Comparison of ENCODE assay signal across 24 cellular contexts in genomic region chr7:38385682-38386081, GRCh38.
A peak's percentile ranks its signal among the peaks of the same experiment; 100 is the strongest.
DNase-seq lines count a peak whose midpoint lies in the region; ATAC-seq, FAIRE-seq and TF ChIP-seq lines count a peak whose summit lies in the region.
"Had no signal": no experiment of that assay in that cellular context is flagged by ENCODE, and none has a peak within 500 bp of the region (broad histone marks: within the 10 kb centered on the region; RNA-seq: fewer than 3 reads in every experiment).

No MANE protein-coding gene starts in this region.

- no TSS peak for BruUV-seq in endothelial cell of umbilical vein (replicated peaks; lab: Mats Ljungman, UMichigan)

- no peak for TF ChIP-seq CTCF in endothelial cell of umbilical vein (IDR thresholded peaks at IDR 0.05; ENCODE audit: extremely low read depth in 1 of 2, insufficient read depth in 1 of 2, low read depth in 1 of 2, low read length in 2 of 2)

- H3K27me3 ChIP-seq in endothelial cell of umbilical vein (ENCODE audit: control insufficient read depth in 2 of 2, insufficient read depth in 2 of 2, low read length in 2 of 2), result no peaks in the 10 kb centered on the region
- H3K27me3 ChIP-seq: BLaER1 treated with 17β-estradiol and CSF1 and Interleukin-3, amounts not matched to agents 10 nM and 100 nM had no signal

- H3K27me3 Mint-ChIP-seq in activated T-helper 17 cell treated with anti-CD3 and anti-CD28 coated beads, Interleukin-2, amount 50 U/mL, for 72 hours, result no peaks in the 10 kb centered on the region
- H3K27me3 Mint-ChIP-seq: B cell; CD4-positive, alpha-beta T cell had no signal

- POLR2A ChIA-PET in endothelial cell of umbilical vein (lab: Charles Lee), result no interaction called here

- peaks cover 55% of the 10 kb centered on the region for H3K4me1 ChIP-seq in endothelial cell of umbilical vein (ENCODE audit: control insufficient read depth, extremely low read depth, insufficient read depth, low read length)
- H3K4me1 ChIP-seq: A549, Caco-2 had no signal

- CTCF ChIA-PET in endothelial cell of umbilical vein (lab: Charles Lee), result interaction anchor here (0.9 to 9.7 kb wide), 6 partner anchors 8 to 50 kb away, joined by 3 to 111 read pairs (median 17); no protein-coding TSS in a partner anchor

- intact Hi-C loops in endothelial cell of umbilical vein (cut with micrococcal nuclease), result loop anchor here (1.0 to 5.0 kb wide), 2 partner anchors 15 to 172 kb away; no protein-coding TSS in a partner anchor

- no peak overlapping the region for H3K4me3 ChIP-seq in endothelial cell of umbilical vein (replicated peaks in 1 of 3; ENCODE audit: insufficient read depth in 1 of 3, low read depth in 1 of 3, low read length in 3 of 3)
- H3K4me3 ChIP-seq: A549; BLaER1 treated with 17β-estradiol and CSF1 and Interleukin-3, amounts not matched to agents 10 nM and 100 nM had no signal

- no peaks in the 10 kb centered on the region for H3K36me3 Mint-ChIP-seq in activated T-helper 17 cell treated with anti-CD3 and anti-CD28 coated beads, Interleukin-2, amount 50 U/mL, for 72 hours (ENCODE audit: low read depth)

- peak; percentile 85 for DNase-seq in dermis blood vessel endothelial cell
- peak; percentile 88 for DNase-seq in endothelial cell of umbilical vein (ENCODE audit: low read depth, low spot score)
- DNase-seq in lung microvascular endothelial cell (ENCODE audit: low read depth in 2 of 2), result peak; percentile 42 to 77
- DNase-seq in NCI-H1092 treated with DMSO at 0.1 percent for 48 hours (lab: John Stamatoyannopoulos, UW), result no peak
- no peak for DNase-seq in HT-29 (ENCODE audit: low spot score)
- DNase-seq: AML-193; Caco-2; Calu3; CD4-positive, alpha-beta T cell; CD8-positive, alpha-beta T cell; DMS79 treated with DMSO at 0.1 percent for 48 hours; GF-D8 had no signal

- no peaks in the 10 kb centered on the region for H3K9me3 Mint-ChIP-seq in activated T-helper 17 cell treated with anti-CD3 and anti-CD28 coated beads, Interleukin-2, amount 50 U/mL, for 72 hours
- H3K9me3 Mint-ChIP-seq: CD4-positive, alpha-beta T cell had no signal

- ATAC-seq in activated T-helper 17 cell treated with anti-CD3 and anti-CD28 coated beads, Interleukin-2, amount 50 U/mL, for 72 hours (replicated peaks), result no peak
- ATAC-seq in GM21723 (IDR thresholded peaks at IDR 0.05; ENCODE audit: unreplicated experiment) (no peak), HG03025 (IDR thresholded peaks at IDR 0.05; ENCODE audit: low FRiP score, unreplicated experiment) (no peak)
- ATAC-seq: A549; CD8-positive, alpha-beta T cell had no signal

- no peaks in the 10 kb centered on the region for H3K9me3 ChIP-seq in endothelial cell of umbilical vein (replicated peaks; ENCODE audit: control insufficient read depth, insufficient read depth, low read length)
- H3K9me3 ChIP-seq: Caco-2 had no signal

- no peak overlapping the region for H3K4me3 Mint-ChIP-seq in activated T-helper 17 cell treated with anti-CD3 and anti-CD28 coated beads, Interleukin-2, amount 50 U/mL, for 72 hours
- H3K4me3 Mint-ChIP-seq: B cell; CD4-positive, alpha-beta T cell; CD8-positive, alpha-beta T cell had no signal

- H3K9me1 ChIP-seq in endothelial cell of umbilical vein (replicated peaks; ENCODE audit: control insufficient read depth, extremely low read depth, insufficient read depth, low read length), result no peaks in the 10 kb centered on the region

- H3K27ac Mint-ChIP-seq in activated T-helper 17 cell treated with anti-CD3 and anti-CD28 coated beads, Interleukin-2, amount 50 U/mL, for 72 hours, result peak overlapping the region; percentile 9
- H3K27ac Mint-ChIP-seq: B cell; CD4-positive, alpha-beta T cell; CD8-positive, alpha-beta T cell had no signal

- H3K36me3 ChIP-seq in endothelial cell of umbilical vein (ENCODE audit: control insufficient read depth in 2 of 2, extremely low read depth in 1 of 2, insufficient read depth in 2 of 2, low read length in 2 of 2), result no peaks in the 10 kb centered on the region

- H3K79me2 ChIP-seq in endothelial cell of umbilical vein (ENCODE audit: control insufficient read depth, insufficient read depth, low read length), result no peaks in the 10 kb centered on the region

- H3K4me2 ChIP-seq in endothelial cell of umbilical vein (ENCODE audit: insufficient read depth, low read length), result peak overlapping the region; percentile 81
- H3K4me2 ChIP-seq: A549; BLaER1 treated with 17β-estradiol and CSF1 and Interleukin-3, amounts not matched to agents 10 nM and 100 nM had no signal

- TF ChIP-seq POLR2A in endothelial cell of umbilical vein (IDR thresholded peaks at IDR 0.05; ENCODE audit: low read depth, low read length), result no peak

- H4K20me1 ChIP-seq in endothelial cell of umbilical vein (replicated peaks; ENCODE audit: control insufficient read depth, extremely low read depth, insufficient read depth, low read length), result no peaks in the 10 kb centered on the region

- peak overlapping the region; percentile 27 for H2AFZ ChIP-seq in endothelial cell of umbilical vein (ENCODE audit: low read depth, low read length)

- peak overlapping the region; percentile 75 for H3K27ac ChIP-seq in endothelial cell of umbilical vein (ENCODE audit: insufficient read depth, low read depth, low read length)
- H3K27ac ChIP-seq: 22Rv1; A549; BLaER1 treated with 17β-estradiol and CSF1 and Interleukin-3, amounts not matched to agents 10 nM and 100 nM; C4-2B had no signal

- FAIRE-seq in endothelial cell of umbilical vein (lab: Jason Lieb, UNC), result peak; percentile 97
- FAIRE-seq: A549, D721Med, G401.6, GM12891, GM19239 had no signal

- dilution Hi-C loops in endothelial cell of umbilical vein (cut with MboI; ENCODE audit: extremely low pct_ligation_motif_present, low sequenced_read_pairs), result no loop called here

- no peaks in the 10 kb centered on the region for H3K4me1 Mint-ChIP-seq in activated T-helper 17 cell treated with anti-CD3 and anti-CD28 coated beads, Interleukin-2, amount 50 U/mL, for 72 hours
- H3K4me1 Mint-ChIP-seq: B cell had no signal

- H3K9ac ChIP-seq in endothelial cell of umbilical vein (replicated peaks; ENCODE audit: extremely low read depth, insufficient read depth, low read length), result peak overlapping the region; percentile 53
- H3K9ac ChIP-seq: BLaER1 treated with 17β-estradiol and CSF1 and Interleukin-3, amounts not matched to agents 10 nM and 100 nM had no signal

TF ChIP-seq in endothelial cell of umbilical vein, 7 proteins besides CTCF, POLR2A, EP300 and RAD21:
- TF ChIP-seq GATA2 (IDR thresholded peaks at IDR 0.05; ENCODE audit: insufficient read depth, insufficient read length, low read depth, low read length) (peak; percentile 80), JUN (IDR thresholded peaks at IDR 0.05; ENCODE audit: borderline replicate concordance, insufficient read depth, insufficient read length, low read depth) (peak; percentile 52), POLR2AphosphoS5 (IDR thresholded peaks at IDR 0.05; ENCODE audit: insufficient read depth, low read depth, low read length) (peak; percentile 81), MAX (IDR thresholded peaks at IDR 0.05; ENCODE audit: insufficient read depth, insufficient read length) (no peak), EZH2 (IDR thresholded peaks at IDR 0.05; ENCODE audit: borderline replicate concordance, low read depth, low read length, severe bottlenecking) (no peak), MYC (IDR thresholded peaks at IDR 0.05; ENCODE audit: low read depth, low read length) (no peak), FOS (IDR thresholded peaks at IDR 0.05; ENCODE audit: borderline replicate concordance, insufficient read depth, low read length) (peak; percentile 80)

Comparison
In these comparisons a context has a peak if more than half of its experiments do, and no peak if none do; other contexts are left out.
1. DNase-seq: peak in dermis blood vessel endothelial cell (single experiment), endothelial cell of umbilical vein (single experiment) and lung microvascular endothelial cell (2 of 2); none in NCI-H1092 treated with DMSO at 0.1 percent for 48 hours (single experiment) and HT-29 (single experiment).